In the genomic region with DNA sequence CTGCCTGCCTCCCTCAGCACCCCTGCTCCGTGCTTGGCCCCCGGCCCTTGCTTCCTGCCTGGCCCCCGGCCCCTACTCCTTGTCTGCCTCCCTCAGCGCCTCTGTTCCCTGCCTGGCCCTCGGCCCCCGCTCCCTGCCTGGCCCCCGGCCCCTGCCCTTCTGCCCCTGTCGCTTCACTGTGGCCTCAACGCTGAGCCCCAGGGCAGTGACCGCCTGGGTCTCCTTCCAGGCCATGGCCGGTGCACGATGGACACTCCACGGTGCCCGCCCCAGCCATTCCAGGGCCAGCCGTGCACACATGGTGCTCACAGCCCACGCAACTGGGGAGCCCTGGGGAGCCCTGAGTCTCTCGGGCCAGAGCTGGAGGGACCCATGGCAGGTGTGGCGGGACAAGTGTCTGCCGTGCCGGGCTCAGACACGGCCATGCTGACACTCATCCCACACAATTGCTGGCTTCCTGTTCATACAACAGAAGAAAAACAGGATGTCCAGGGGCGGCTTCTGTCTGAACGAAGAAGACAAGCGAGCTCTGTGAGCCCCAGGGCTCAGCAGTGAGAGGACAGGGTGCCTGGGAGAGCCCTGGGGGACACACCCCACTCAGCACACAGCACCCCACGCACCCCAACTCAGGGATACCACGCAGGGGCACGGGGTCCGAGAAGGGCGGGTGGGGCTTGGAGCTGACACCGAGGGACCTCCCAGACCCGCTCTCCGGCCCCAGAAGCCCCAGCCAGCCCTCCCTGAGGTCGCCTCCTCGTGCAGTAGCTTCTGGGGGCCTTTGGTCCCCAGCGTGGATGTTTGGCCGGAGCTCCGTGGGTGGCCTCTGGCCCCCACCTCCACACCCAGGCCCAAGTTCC, we compare ENCODE assay signal across 11 cellular contexts. TPM values are rescaled to one million over a fixed set of nuclear protein-coding genes. Genes with fewer than 3 reads are reported as not detected.
A peak's percentile ranks its signal among the peaks of the same experiment; 100 is the strongest.
DNase-seq lines count a peak whose midpoint lies in the region; ATAC-seq and TF ChIP-seq lines count a peak whose summit lies in the region.
"Had no signal": no experiment of that assay in that cellular context is flagged by ENCODE, and none has a peak within 500 bp of the region (broad histone marks: within the 10 kb centered on the region; RNA-seq: fewer than 3 reads in every experiment).

No MANE protein-coding gene starts in this region.

- H3K27ac Mint-ChIP-seq in activated naive CD4-positive, alpha-beta T cell treated with anti-CD3 and anti-CD28 coated beads, Interleukin-2, amount 50 U/mL, for 72 hours, result peak overlapping the region; percentile 44 to 74
- H3K27ac Mint-ChIP-seq: nephron progenitor cell had no signal

- TF ChIP-seq POLR2A in thyroid gland (IDR thresholded peaks at IDR 0.05), result no peak

- ATAC-seq in activated naive CD4-positive, alpha-beta T cell treated with anti-CD3 and anti-CD28 coated beads, Interleukin-2, amount 50 U/mL, for 72 hours, result peak; percentile 58 to 84
- no peak for ATAC-seq in lung (ENCODE audit: insufficient read depth, low FRiP score)
- ATAC-seq in GM18868 (IDR thresholded peaks at IDR 0.05; ENCODE audit: unreplicated experiment), result no peak
- ATAC-seq in HG03159 (IDR thresholded peaks at IDR 0.05; ENCODE audit: unreplicated experiment), result no peak
- ATAC-seq: body of pancreas had no signal

- H3K27me3 ChIP-seq in lung (ENCODE audit: control insufficient read depth, insufficient read depth) (no peaks in the 10 kb centered on the region), thyroid gland (no peaks in the 10 kb centered on the region)
- H3K27me3 ChIP-seq: body of pancreas had no signal

- TF ChIP-seq CTCF in lung (IDR thresholded peaks at IDR 0.05; ENCODE audit: control extremely low read depth, extremely low read depth) (no peak), thyroid gland (IDR thresholded peaks at IDR 0.05) (no peak)

- intact Hi-C loops in thyroid gland (cut with DNase I), result no loop called here

- H3K36me3 ChIP-seq in lung (ENCODE audit: control insufficient read depth in 2 of 2, insufficient read depth in 2 of 2, low read length in 2 of 2) (peaks cover 0 to 12% of the 10 kb centered on the region in 2 donors), thyroid gland (peaks cover 0 to 2% of the 10 kb centered on the region in 2 donors)

- H3K36me3 Mint-ChIP-seq in activated naive CD4-positive, alpha-beta T cell treated with anti-CD3 and anti-CD28 coated beads, Interleukin-2, amount 50 U/mL, for 72 hours, result no peaks in the 10 kb centered on the region

- no peak overlapping the region for H3K4me3 ChIP-seq in lung
- H3K4me3 ChIP-seq in thyroid gland (replicated peaks in 1 of 3), result no peak overlapping the region
- H3K4me3 ChIP-seq: body of pancreas had no signal

- H3K9me3 ChIP-seq in lung (ENCODE audit: control insufficient read depth in 2 of 2, insufficient read depth in 1 of 2, low read length in 1 of 2), result no peaks in the 10 kb centered on the region
- no peaks in the 10 kb centered on the region for H3K9me3 ChIP-seq in thyroid gland
- H3K9me3 ChIP-seq: body of pancreas had no signal

- no peaks in the 10 kb centered on the region for H3K9me3 Mint-ChIP-seq in activated naive CD4-positive, alpha-beta T cell treated with anti-CD3 and anti-CD28 coated beads, Interleukin-2, amount 50 U/mL, for 72 hours
- H3K9me3 Mint-ChIP-seq: nephron progenitor cell had no signal

- H3K27ac ChIP-seq in lung (ENCODE audit: low read depth in 1 of 2, low read length in 1 of 2), result peak overlapping the region; percentile 72 to 85
- H3K27ac ChIP-seq in thyroid gland, result peak overlapping the region; percentile 15 to 59 (median 40)

- H3K4me1 ChIP-seq in lung (ENCODE audit: control insufficient read depth in 2 of 2, insufficient read depth in 2 of 2, low read length in 2 of 2) (peaks cover 0 to 15% of the 10 kb centered on the region in 2 donors), thyroid gland (peaks cover 0 to 13% of the 10 kb centered on the region in 2 donors)

- 49 to 51% methylated on average over 37 of the region's 37 CpGs for WGBS in lung, 2 donors
- 62 to 70% methylated on average over 20 to 25 of the region's 37 CpGs for WGBS in thyroid gland, 2 donors

- DNase-seq in activated T-cell treated with anti-CD3 and anti-CD28 coated beads for 1 hour (ENCODE audit: low read depth) (peak; percentile 28), activated T-cell treated with anti-CD3 and anti-CD28 coated beads for 4 hours (no peak), lung (ENCODE audit: low spot score) (no peak), thyroid gland (no peak), NCI-H2227 (lab: John Stamatoyannopoulos, UW; ENCODE audit: unreplicated experiment) (no peak)
- DNase-seq in activated naive CD4-positive, alpha-beta T cell treated with anti-CD3 and anti-CD28 coated beads, Interleukin-2, amount 50 U/mL, for 72 hours (ENCODE audit: low spot score in 2 of 2), result peak in 1 of 2 donors; percentile 49
- DNase-seq: body of pancreas, NCI-H2107, nephron progenitor cell had no signal

RNA-seq across cellular contexts. Expression of a gene that starts 35.7 kb away (rescaled TPM):
- 10 to 100 TPM in 1 of 2 donors, 1 to 10 TPM in 1; 7.9 to 14.8 TPM for total RNA-seq in activated naive CD4-positive, alpha-beta T cell treated with anti-CD3 and anti-CD28 coated beads, Interleukin-2, amount 50 U/mL, for 72 hours
- total RNA-seq in lung (10 to 100 TPM; 17.5 to 21.5 TPM), thyroid gland (10 to 100 TPM; 13.0 to 32.0 (median 26.6) TPM)
- polyA plus RNA-seq in lung, result 10 to 100 TPM in 1 of 2 donors, 1 to 10 TPM in 1; 8.6 to 30.5 TPM

RNA-seq across cellular contexts. Expression of a gene that starts 35.9 kb away (rescaled TPM):
- total RNA-seq in activated naive CD4-positive, alpha-beta T cell treated with anti-CD3 and anti-CD28 coated beads, Interleukin-2, amount 50 U/mL, for 72 hours, result 1 to 10 TPM in 1 of 2 donors, not detected in 1; 1.5 TPM
- 10 to 100 TPM in 1 of 2 donors, 1 to 10 TPM in 1; 3.1 to 10.1 TPM for total RNA-seq in lung
- polyA plus RNA-seq in lung, result 10 to 100 TPM in 1 of 2 donors, 1 to 10 TPM in 1; 2.1 to 11.7 TPM
- 10 to 100 TPM in 2 of 4 donors, 1 to 10 TPM in 2; 5.4 to 16.6 (median 10.0) TPM for total RNA-seq in thyroid gland

RNA-seq across cellular contexts. Expression of a gene that starts 53.9 kb away (rescaled TPM):
- not detected for total RNA-seq in activated naive CD4-positive, alpha-beta T cell treated with anti-CD3 and anti-CD28 coated beads, Interleukin-2, amount 50 U/mL, for 72 hours
- total RNA-seq in lung (under 1 TPM; 0.14 to 0.28 TPM), thyroid gland (under 1 TPM in 2 of 4 donors, not detected in 2; 0.29 to 0.78 TPM)
- polyA plus RNA-seq in lung, result under 1 TPM; 0.08 to 0.45 TPM

Comparison
In these comparisons a context has a peak if more than half of its experiments do, and no peak if none do; other contexts are left out.
1. ATAC-seq: peak in activated naive CD4-positive, alpha-beta T cell treated with anti-CD3 and anti-CD28 coated beads, Interleukin-2, amount 50 U/mL, for 72 hours (2 of 2); none in lung (single experiment), GM18868 (single experiment) and HG03159 (single experiment).